In genomic region chr14:101018561-101019290, GRCh38 we compare ENCODE assay signal across 22 cellular contexts.
DNase-seq lines count a peak whose midpoint lies in the region; ATAC-seq and TF ChIP-seq lines count a peak whose summit lies in the region.
"Had no signal": no experiment of that assay in that cellular context is flagged by ENCODE, and none has a peak within 500 bp of the region (broad histone marks: within the 10 kb centered on the region; RNA-seq: fewer than 3 reads in every experiment).

No MANE protein-coding gene starts in this region.

- H3K27ac ChIP-seq in colonic mucosa, result no peak overlapping the region
- H3K27ac ChIP-seq in osteoblast (ENCODE audit: low read depth, low read length), result no peak overlapping the region
- no peak overlapping the region for H3K27ac ChIP-seq in upper lobe of right lung
- H3K27ac ChIP-seq: dorsolateral prefrontal cortex, RWPE1 had no signal

- H3K36me3 ChIP-seq in colonic mucosa, result no peaks in the 10 kb centered on the region
- H3K36me3 ChIP-seq in osteoblast (ENCODE audit: insufficient read depth, low read length), result peaks cover 19% of the 10 kb centered on the region
- no peaks in the 10 kb centered on the region for H3K36me3 ChIP-seq in upper lobe of right lung

- H3K4me1 ChIP-seq in colonic mucosa (no peaks in the 10 kb centered on the region), osteoblast (ENCODE audit: insufficient read depth, low read length) (peaks cover 11% of the 10 kb centered on the region), upper lobe of right lung (no peaks in the 10 kb centered on the region)

- ATAC-seq in upper lobe of right lung (no peak), GM19035 (IDR thresholded peaks at IDR 0.05; ENCODE audit: unreplicated experiment) (no peak)

- H3K9me3 ChIP-seq in colonic mucosa (no peaks in the 10 kb centered on the region), osteoblast (ENCODE audit: low read depth, low read length) (no peaks in the 10 kb centered on the region), upper lobe of right lung (no peaks in the 10 kb centered on the region)

- H3K9ac ChIP-seq in colonic mucosa (ENCODE audit: low read depth in 2 of 2, low read length in 2 of 2), result no peak overlapping the region

- no peak for TF ChIP-seq CTCF in colonic mucosa (IDR thresholded peaks at IDR 0.05)
- no peak for TF ChIP-seq CTCF in osteoblast (IDR thresholded peaks at IDR 0.05; ENCODE audit: extremely low read depth, low read depth, low read length)
- no peak for TF ChIP-seq CTCF in upper lobe of right lung (IDR thresholded peaks at IDR 0.05)

- peak; percentile 30 for DNase-seq in activated effector memory CD4-positive, alpha-beta T cell treated with anti-CD3 and anti-CD28 coated beads, Interleukin-2, amount 50 U/mL, for 16 hours
- DNase-seq in activated effector memory CD4-positive, alpha-beta T cell treated with Interleukin-2 at 50 U/mL for 16 hours, result no peak
- DNase-seq in colonic mucosa (peak; percentile 4), osteoblast (ENCODE audit: insufficient read length, low spot score, missing footprints) (peak; percentile 50), upper lobe of right lung (peak; percentile 54), H4 (ENCODE audit: low spot score) (no peak), NCI-H146 (lab: John Stamatoyannopoulos, UW) (no peak)
- DNase-seq: activated CD4-positive, CD25-positive, alpha-beta regulatory T cell; Calu3; erythroblast; HFFc6; IMR-90; natural killer cell; NCI-H1417; NCI-H2171; NCI-H526 treated with DMSO at 0.1 percent for 48 hours; stimulated activated naive CD4-positive, alpha-beta T cell treated with Interleukin-2 at 50 U/mL for 16 hours; T1000; trophoblast cell had no signal

- no peak overlapping the region for H2AFZ ChIP-seq in osteoblast (ENCODE audit: low read length)

- intact Hi-C loops in colonic mucosa (cut with DNase I), result no loop called here
- intact Hi-C loops in upper lobe of right lung (cut with DNase I), result no loop called here

- H3K27me3 ChIP-seq in colonic mucosa (no peaks in the 10 kb centered on the region), osteoblast (ENCODE audit: insufficient read depth, low read length) (no peaks in the 10 kb centered on the region), upper lobe of right lung (no peaks in the 10 kb centered on the region)

- H3K4me3 ChIP-seq in colonic mucosa, result no peak overlapping the region
- no peak overlapping the region for H3K4me3 ChIP-seq in osteoblast (ENCODE audit: insufficient read depth, low read length)
- H3K4me3 ChIP-seq in upper lobe of right lung, result no peak overlapping the region
- H3K4me3 ChIP-seq: dorsolateral prefrontal cortex had no signal

- no peak overlapping the region for H3K4me2 ChIP-seq in osteoblast (ENCODE audit: insufficient read depth, low read length)

- H3K79me2 ChIP-seq in osteoblast (ENCODE audit: insufficient read depth, low read length), result peaks cover 39% of the 10 kb centered on the region

- peaks cover 34% of the 10 kb centered on the region for H4K20me1 ChIP-seq in osteoblast (ENCODE audit: insufficient read depth, low read length)

Comparison
In these comparisons a context has a peak if more than half of its experiments do, and no peak if none do; other contexts are left out.
1. DNase-seq: peak in activated effector memory CD4-positive, alpha-beta T cell treated with anti-CD3 and anti-CD28 coated beads, Interleukin-2, amount 50 U/mL, for 16 hours (single experiment), colonic mucosa (single experiment), osteoblast (single experiment) and upper lobe of right lung (single experiment); none in activated effector memory CD4-positive, alpha-beta T cell treated with Interleukin-2 at 50 U/mL for 16 hours (single experiment), H4 (single experiment) and NCI-H146 (single experiment).